Comparison of ENCODE assay signal across 12 cellular contexts in the genomic region with DNA sequence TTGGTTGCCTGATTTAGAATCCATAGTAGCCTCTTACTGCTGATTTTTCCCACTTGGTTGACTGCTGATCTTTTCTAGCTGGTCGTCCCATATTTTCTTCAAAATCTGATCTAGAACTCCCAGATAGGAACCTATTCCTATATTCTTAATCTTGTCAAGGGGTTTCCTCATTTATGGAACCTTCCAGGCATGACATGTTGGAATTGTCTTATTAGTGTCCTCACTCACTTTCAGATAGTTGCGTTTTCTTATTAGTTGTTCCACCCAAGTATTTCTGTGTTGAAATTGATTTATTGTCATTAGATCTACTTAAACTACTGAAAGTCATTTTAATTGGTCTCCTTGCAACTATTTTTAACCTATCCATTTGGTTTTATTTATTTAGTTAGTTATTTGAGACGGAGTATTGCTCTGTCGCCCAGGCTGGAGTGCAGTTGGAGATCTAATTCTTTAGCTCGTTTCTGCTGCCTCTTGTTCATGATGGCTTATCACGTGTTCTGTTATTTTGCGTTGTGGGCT. TPM values are rescaled to one million over a fixed set of nuclear protein-coding genes. Genes with fewer than 3 reads are reported as not detected.
DNase-seq lines count a peak whose midpoint lies in the region; ATAC-seq and TF ChIP-seq lines count a peak whose summit lies in the region.
"Had no signal": no experiment of that assay in that cellular context is flagged by ENCODE, and none has a peak within 500 bp of the region (broad histone marks: within the 10 kb centered on the region; RNA-seq: fewer than 3 reads in every experiment).

No MANE protein-coding gene starts in this region.

- H3K4me3 ChIP-seq in HEK293 (ENCODE audit: low read depth, low read length): no peak overlapping the region
- no peak overlapping the region for H3K4me3 ChIP-seq in RWPE2 (ENCODE audit: severe bottlenecking)
- H3K4me3 ChIP-seq in neural progenitor cell: no peak overlapping the region

- no peak overlapping the region for H2AFZ ChIP-seq in neural progenitor cell (replicated peaks)

- H3K9ac ChIP-seq in neural progenitor cell: no peak overlapping the region

- peak; percentile 33 for DNase-seq in Caki2 (ENCODE audit: low read depth)
- DNase-seq in RWPE2 (ENCODE audit: low spot score): no peak
- no peak for DNase-seq in neural progenitor cell (ENCODE audit: low spot score)
- DNase-seq in natural killer cell: no peak
- no peak for DNase-seq in GM13977 (ENCODE audit: low spot score)
- DNase-seq: ACHN; CD4-positive, alpha-beta T cell; DND-41; GF-D8; NCI-H1436 had no signal

- H3K27ac Mint-ChIP-seq in neural progenitor cell: no peak overlapping the region
- no peak overlapping the region for H3K27ac Mint-ChIP-seq in natural killer cell
- H3K27ac Mint-ChIP-seq: CD4-positive, alpha-beta T cell had no signal

- H3K4me2 ChIP-seq in neural progenitor cell: no peak overlapping the region

- peaks cover 8% of the 10 kb centered on the region for H3K4me1 Mint-ChIP-seq in neural progenitor cell
- peaks cover 21 to 32% of the 10 kb centered on the region in 2 donors for H3K4me1 Mint-ChIP-seq in natural killer cell

- intact Hi-C loops in natural killer cell (cut with micrococcal nuclease): no loop called here

- POLR2A ChIA-PET in HEK293 (lab: Yijun Ruan, JAX): interaction anchor here (1.0 kb wide), 1 partner anchor 24 kb away, joined by 3 read pairs; no protein-coding TSS in a partner anchor

- H3K36me3 ChIP-seq in HEK293 (ENCODE audit: control insufficient read depth in 2 of 2, insufficient read depth in 1 of 2, low read length in 2 of 2) (peaks cover 0 to 3% of the 10 kb centered on the region in 2 experiments; a peak in 2 of 3 replicates), RWPE2 (ENCODE audit: low read depth) (peaks cover 35% of the 10 kb centered on the region), neural progenitor cell (no peaks in the 10 kb centered on the region)

- in situ Hi-C loops in Caki2 (cut with HindIII; ENCODE audit: low pct_unique_long_range_greater_than_20kb, low sequenced_read_pairs): no loop called here
- in situ Hi-C loops in GM13977 (cut with MboI; ENCODE audit: low pct_unique_long_range_greater_than_20kb, low sequenced_read_pairs, unreplicated experiment): no loop called here

- CTCF ChIA-PET in HEK293 (lab: Yijun Ruan, JAX): interaction anchor here (0.6 to 1.1 kb wide), 2 partner anchors 167 to 440 kb away, joined by 3 read pairs; no protein-coding TSS in a partner anchor

- H3F3A ChIP-seq in neural progenitor cell (ENCODE audit: low read depth): peaks cover 20% of the 10 kb centered on the region

- H3K79me2 ChIP-seq in neural progenitor cell (ENCODE audit: low read depth): peaks cover 100% of the 10 kb centered on the region

- no peak overlapping the region for H3K4me3 Mint-ChIP-seq in neural progenitor cell
- H3K4me3 Mint-ChIP-seq in natural killer cell: no peak overlapping the region
- H3K4me3 Mint-ChIP-seq: CD4-positive, alpha-beta T cell had no signal

- peaks cover 11% of the 10 kb centered on the region for H4K20me1 ChIP-seq in neural progenitor cell (ENCODE audit: low read depth)

- ATAC-seq in RWPE2 (ENCODE audit: low read depth) (no peak), GM19328 (IDR thresholded peaks at IDR 0.05; ENCODE audit: unreplicated experiment) (no peak), natural killer cell (no peak)

- no peak for TF ChIP-seq CTCF in HEK293 (tag by site-specific recombination; IDR thresholded peaks at IDR 0.05)
- TF ChIP-seq CTCF in RWPE2 (IDR thresholded peaks at IDR 0.05; ENCODE audit: poor library complexity, severe bottlenecking): no peak
- no peak for TF ChIP-seq CTCF in neural progenitor cell (IDR thresholded peaks at IDR 0.05)
- no peak for TF ChIP-seq CTCF in natural killer cell (IDR thresholded peaks at IDR 0.05)
- no peak for TF ChIP-seq CTCF in GM13977 (IDR thresholded peaks at IDR 0.05; ENCODE audit: extremely low read depth, insufficient read depth, missing control alignments)

- H3K27me3 ChIP-seq in RWPE2 (ENCODE audit: insufficient read depth, poor library complexity, severe bottlenecking) (no peaks in the 10 kb centered on the region), neural progenitor cell (no peaks in the 10 kb centered on the region)

- H3K9me3 Mint-ChIP-seq in neural progenitor cell (peaks cover 16% of the 10 kb centered on the region), natural killer cell (no peaks in the 10 kb centered on the region)
- H3K9me3 Mint-ChIP-seq: CD4-positive, alpha-beta T cell had no signal

- H3K27ac ChIP-seq in HEK293 (ENCODE audit: extremely low read depth, low read depth, low read length) (no peak overlapping the region; the same call in 1 of the 2 replicates), RWPE2 (ENCODE audit: poor library complexity, severe bottlenecking) (peak overlapping the region; percentile 70), neural progenitor cell (peak overlapping the region; percentile 39)

- H3K27me3 Mint-ChIP-seq in neural progenitor cell (ENCODE audit: insufficient read depth, low read depth) (no peaks in the 10 kb centered on the region), natural killer cell (ENCODE audit: low read depth in 2 of 2) (no peaks in the 10 kb centered on the region)
- H3K27me3 Mint-ChIP-seq: CD4-positive, alpha-beta T cell had no signal

- H3K36me3 Mint-ChIP-seq in neural progenitor cell: peaks cover 16% of the 10 kb centered on the region
- H3K36me3 Mint-ChIP-seq in natural killer cell: no peaks in the 10 kb centered on the region

- H3K4me1 ChIP-seq in HEK293 (ENCODE audit: control insufficient read depth, insufficient read depth, low read length) (peaks cover 47% of the 10 kb centered on the region), RWPE2 (ENCODE audit: insufficient read depth, poor library complexity, severe bottlenecking) (peaks cover 69% of the 10 kb centered on the region), neural progenitor cell (peaks cover 48% of the 10 kb centered on the region)

- no peaks in the 10 kb centered on the region for H3K9me3 ChIP-seq in HEK293 (ENCODE audit: control insufficient read depth, insufficient read depth, low read depth, low read length)
- H3K9me3 ChIP-seq in RWPE2 (ENCODE audit: severe bottlenecking): no peaks in the 10 kb centered on the region
- no peaks in the 10 kb centered on the region for H3K9me3 ChIP-seq in neural progenitor cell (ENCODE audit: low read depth)

TF ChIP-seq in HEK293, 187 proteins besides CTCF, POLR2A, EP300 and RAD21:
- TF ChIP-seq ZNF302 (tag by site-specific recombination; IDR thresholded peaks at IDR 0.05; ENCODE audit: low read depth) (no peak), ZNF843 (tag by site-specific recombination; IDR thresholded peaks at IDR 0.05) (peak; percentile 31; the same call in 1 of the 2 replicates), SCRT2 (tag by site-specific recombination; IDR thresholded peaks at IDR 0.05) (no peak), OSR2 (tag by site-specific recombination; IDR thresholded peaks at IDR 0.05) (peak; percentile 50; the same call in 1 of the 2 replicates), ZNF510 (tag by site-specific recombination; IDR thresholded peaks at IDR 0.05; ENCODE audit: insufficient replicate concordance) (peak; percentile 96), FEZF1 (tag by site-specific recombination; IDR thresholded peaks at IDR 0.05) (0 out of 2 replicates have a peak, but pooled peaks have one; percentile 7), ZNF138 (tag by site-specific recombination; IDR thresholded peaks at IDR 0.05; ENCODE audit: borderline replicate concordance) (no peak), ZXDB (tag by site-specific recombination; IDR thresholded peaks at IDR 0.05) (0 out of 2 replicates have a peak, but pooled peaks have one; percentile 22)
- TF ChIP-seq, protein P1, sequence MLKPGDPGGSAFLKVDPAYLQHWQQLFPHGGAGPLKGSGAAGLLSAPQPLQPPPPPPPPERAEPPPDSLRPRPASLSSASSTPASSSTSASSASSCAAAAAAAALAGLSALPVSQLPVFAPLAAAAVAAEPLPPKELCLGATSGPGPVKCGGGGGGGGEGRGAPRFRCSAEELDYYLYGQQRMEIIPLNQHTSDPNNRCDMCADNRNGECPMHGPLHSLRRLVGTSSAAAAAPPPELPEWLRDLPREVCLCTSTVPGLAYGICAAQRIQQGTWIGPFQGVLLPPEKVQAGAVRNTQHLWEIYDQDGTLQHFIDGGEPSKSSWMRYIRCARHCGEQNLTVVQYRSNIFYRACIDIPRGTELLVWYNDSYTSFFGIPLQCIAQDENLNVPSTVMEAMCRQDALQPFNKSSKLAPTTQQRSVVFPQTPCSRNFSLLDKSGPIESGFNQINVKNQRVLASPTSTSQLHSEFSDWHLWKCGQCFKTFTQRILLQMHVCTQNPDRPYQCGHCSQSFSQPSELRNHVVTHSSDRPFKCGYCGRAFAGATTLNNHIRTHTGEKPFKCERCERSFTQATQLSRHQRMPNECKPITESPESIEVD (tag by site-specific recombination; IDR thresholded peaks at IDR 0.05): peak; percentile 94
- TF ChIP-seq, protein P2, sequence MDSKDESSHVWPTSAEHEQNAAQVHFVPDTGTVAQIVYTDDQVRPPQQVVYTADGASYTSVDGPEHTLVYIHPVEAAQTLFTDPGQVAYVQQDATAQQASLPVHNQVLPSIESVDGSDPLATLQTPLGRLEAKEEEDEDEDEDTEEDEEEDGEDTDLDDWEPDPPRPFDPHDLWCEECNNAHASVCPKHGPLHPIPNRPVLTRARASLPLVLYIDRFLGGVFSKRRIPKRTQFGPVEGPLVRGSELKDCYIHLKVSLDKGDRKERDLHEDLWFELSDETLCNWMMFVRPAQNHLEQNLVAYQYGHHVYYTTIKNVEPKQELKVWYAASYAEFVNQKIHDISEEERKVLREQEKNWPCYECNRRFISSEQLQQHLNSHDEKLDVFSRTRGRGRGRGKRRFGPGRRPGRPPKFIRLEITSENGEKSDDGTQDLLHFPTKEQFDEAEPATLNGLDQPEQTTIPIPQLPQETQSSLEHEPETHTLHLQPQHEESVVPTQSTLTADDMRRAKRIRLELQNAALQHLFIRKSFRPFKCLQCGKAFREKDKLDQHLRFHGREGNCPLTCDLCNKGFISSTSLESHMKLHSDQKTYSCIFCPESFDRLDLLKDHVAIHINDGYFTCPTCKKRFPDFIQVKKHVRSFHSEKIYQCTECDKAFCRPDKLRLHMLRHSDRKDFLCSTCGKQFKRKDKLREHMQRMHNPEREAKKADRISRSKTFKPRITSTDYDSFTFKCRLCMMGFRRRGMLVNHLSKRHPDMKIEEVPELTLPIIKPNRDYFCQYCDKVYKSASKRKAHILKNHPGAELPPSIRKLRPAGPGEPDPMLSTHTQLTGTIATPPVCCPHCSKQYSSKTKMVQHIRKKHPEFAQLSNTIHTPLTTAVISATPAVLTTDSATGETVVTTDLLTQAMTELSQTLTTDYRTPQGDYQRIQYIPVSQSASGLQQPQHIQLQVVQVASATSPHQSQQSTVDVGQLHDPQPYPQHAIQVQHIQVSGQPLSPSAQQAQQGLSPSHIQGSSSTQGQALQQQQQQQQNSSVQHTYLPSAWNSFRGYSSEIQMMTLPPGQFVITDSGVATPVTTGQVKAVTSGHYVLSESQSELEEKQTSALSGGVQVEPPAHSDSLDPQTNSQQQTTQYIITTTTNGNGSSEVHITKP (tag by site-specific recombination; IDR thresholded peaks at IDR 0.05): peak; percentile 39

RNA-seq across cellular contexts. Expression of a gene that starts 25.0 kb away (rescaled TPM):
- 197 and 217 TPM in 2 replicates for total RNA-seq in Caki2 (2014; rRNA removed; shearing (Covaris generic); ENCODE audit: low replicate concordance)
- total RNA-seq in neural progenitor cell (ENCODE audit: low replicate concordance): 136 and 191 TPM in 2 replicates
- 10 to 100 TPM; 63.1 to 96.7 (median 72.8) TPM for total RNA-seq in natural killer cell
